In genomic region chr2:179447839-179448447, GRCh38 we compare ENCODE assay signal across 1 cellular context.
TF ChIP-seq lines count a peak whose summit lies in the region.

No MANE protein-coding gene starts in this region.

TF ChIP-seq in WTC11, 78 proteins besides CTCF, POLR2A, EP300 and RAD21 (continued from another document):
- TF ChIP-seq ZBTB43 (CRISPR knock-in tag; IDR thresholded peaks at IDR 0.05) (no peak), IRF1 (CRISPR knock-in tag; IDR thresholded peaks at IDR 0.05) (no peak), CBFB (CRISPR knock-in tag; IDR thresholded peaks at IDR 0.05; ENCODE audit: low read depth) (no peak), KAT7 (CRISPR knock-in tag; IDR thresholded peaks at IDR 0.05; ENCODE audit: borderline replicate concordance) (no peak), PREB (CRISPR knock-in tag; IDR thresholded peaks at IDR 0.05; ENCODE audit: borderline replicate concordance) (no peak), ZNF512 (CRISPR knock-in tag; IDR thresholded peaks at IDR 0.05; ENCODE audit: borderline replicate concordance) (no peak), ATF3 (CRISPR knock-in tag; conservative IDR thresholded peaks at IDR 0.05) (no peak)
